ENCODE assay signal across 8 cellular contexts in the genomic region with DNA sequence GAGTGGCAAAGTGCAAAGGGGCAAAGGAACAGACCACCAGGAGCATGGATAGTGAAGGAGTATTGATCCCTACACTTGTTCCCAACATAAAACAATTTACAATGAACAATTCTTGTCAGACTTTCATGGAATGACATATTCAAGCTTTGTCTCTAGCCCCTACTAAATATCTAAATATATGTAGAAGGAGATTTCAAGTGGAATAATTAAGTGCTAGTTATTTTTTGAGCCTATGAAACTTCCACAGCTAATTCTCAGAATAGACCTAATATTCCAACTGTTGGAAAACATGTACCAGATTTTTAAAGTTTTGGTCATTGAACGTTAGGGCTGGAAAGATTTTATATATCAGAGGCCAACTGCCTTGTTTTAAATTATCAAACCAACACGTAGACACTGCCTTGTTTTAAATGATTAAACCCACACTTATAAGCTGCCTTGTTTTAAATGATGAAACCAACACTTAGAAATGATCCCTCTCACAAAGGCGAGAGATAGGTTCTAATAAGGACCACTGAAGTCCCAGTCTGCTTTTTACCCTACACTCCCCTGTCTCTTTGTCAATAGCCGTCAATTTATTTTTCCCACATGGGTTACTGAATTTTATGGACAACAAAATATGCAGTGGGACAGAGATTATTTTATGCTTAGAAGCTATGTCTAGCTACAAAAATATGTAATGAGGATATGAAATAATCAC.
"Had no signal": no experiment of that assay in that cellular context is flagged by ENCODE, and none has a peak within 500 bp of the region (broad histone marks: within the 10 kb centered on the region; RNA-seq: fewer than 3 reads in every experiment).

No MANE protein-coding gene starts in this region.

- H3K27ac ChIP-seq: HL-60, KMS-11 had no signal

- FAIRE-seq: HepG2, HTR-8/SVneo had no signal

- H3K9ac ChIP-seq: KMS-11 had no signal

- DNase-seq: IMR-90, KBM-7, KG1 had no signal

- H3K4me1 Mint-ChIP-seq: IgD-negative memory B cell had no signal

- H3K4me2 ChIP-seq: KMS-11 had no signal

- H3K27ac Mint-ChIP-seq: IgD-negative memory B cell had no signal

- H3K4me3 Mint-ChIP-seq: IgD-negative memory B cell had no signal

- H3K9me3 Mint-ChIP-seq: IgD-negative memory B cell had no signal

- ATAC-seq: HepG2 had no signal

- H3K36me3 Mint-ChIP-seq: IgD-negative memory B cell had no signal
